1 cellular context compared by ENCODE assay signal in the genomic region with DNA sequence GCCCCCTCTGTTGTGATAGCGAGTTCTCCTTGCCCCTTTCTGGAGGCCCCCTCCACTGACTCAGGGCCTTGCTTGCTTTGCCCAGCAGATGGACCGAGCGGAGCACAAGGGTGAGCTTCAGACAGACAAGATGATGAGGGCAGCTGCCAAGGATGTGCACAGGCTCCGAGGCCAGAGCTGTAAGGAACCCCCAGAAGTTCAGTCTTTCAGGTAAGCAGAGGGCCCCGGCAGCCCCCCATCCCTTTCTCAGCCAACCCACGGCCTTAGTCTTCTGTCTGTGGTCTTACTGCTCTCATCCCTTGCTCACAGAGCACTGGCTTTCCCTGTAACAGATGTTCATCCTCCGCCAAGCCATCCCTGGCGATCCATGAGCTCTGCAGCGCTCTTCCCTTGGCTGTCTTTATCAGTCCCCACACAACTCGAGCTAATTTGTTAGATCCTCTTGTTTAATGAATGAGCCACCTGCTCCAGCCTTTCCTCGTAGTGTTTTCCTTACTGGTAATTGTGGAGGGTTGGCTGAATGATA.
TF ChIP-seq lines count a peak whose summit lies in the region.

No MANE protein-coding gene starts in this region.

TF ChIP-seq in HepG2, 621 proteins besides CTCF, POLR2A, EP300 and RAD21 (continued from another document):
- TF ChIP-seq ZNF317 (CRISPR knock-in tag; IDR thresholded peaks at IDR 0.05) = no peak
- TF ChIP-seq ZSCAN9 (CRISPR knock-in tag; IDR thresholded peaks at IDR 0.05; ENCODE audit: borderline replicate concordance) = no peak
- no peak for TF ChIP-seq SIX1 (CRISPR knock-in tag; IDR thresholded peaks at IDR 0.05; ENCODE audit: borderline replicate concordance)
- TF ChIP-seq ZNF333 (CRISPR knock-in tag; IDR thresholded peaks at IDR 0.05; ENCODE audit: borderline replicate concordance) = no peak
- no peak for TF ChIP-seq RNF2 (conservative IDR thresholded peaks at IDR 0.05; ENCODE audit: low read depth)
TF ChIP-seq in HepG2: peak in this region for 0.
